ENCODE assay signal across 29 cellular contexts in the genomic region with DNA sequence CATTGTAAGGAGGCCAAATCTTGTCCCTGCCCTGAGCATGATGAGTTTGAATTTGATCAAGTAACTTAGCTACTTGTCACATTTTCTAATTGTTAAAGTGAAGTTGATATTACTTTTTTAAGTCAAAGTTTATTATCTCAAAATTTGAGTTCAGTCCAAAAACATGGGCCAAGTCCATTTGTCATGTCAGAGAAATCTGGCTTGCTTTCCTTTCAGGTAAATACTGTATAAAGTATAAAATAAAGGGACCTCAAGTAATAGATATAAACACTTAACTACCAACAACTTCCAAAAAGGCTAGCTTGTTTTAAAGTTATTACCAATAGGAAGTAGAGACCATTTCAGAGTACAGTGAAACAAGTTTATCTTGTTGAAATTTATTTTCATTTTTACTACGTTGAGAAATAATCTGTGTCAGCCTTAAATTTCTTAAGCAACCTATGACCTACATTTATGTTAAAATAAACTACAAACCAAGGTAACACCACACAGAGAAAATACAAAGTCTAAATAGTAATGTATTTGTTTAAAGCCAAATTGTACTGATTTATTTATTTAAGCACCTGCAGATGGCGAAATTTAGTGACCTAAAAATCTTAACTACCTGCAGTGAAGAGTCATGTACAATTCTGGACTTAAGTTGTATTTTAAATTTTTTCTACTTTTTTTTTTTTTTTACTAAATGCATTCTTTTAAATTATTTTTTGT. TPM values are rescaled to one million over a fixed set of nuclear protein-coding genes. Genes with fewer than 3 reads are reported as not detected.
DNase-seq lines count a peak whose midpoint lies in the region; ATAC-seq, FAIRE-seq and TF ChIP-seq lines count a peak whose summit lies in the region.
"Had no signal": no experiment of that assay in that cellular context is flagged by ENCODE, and none has a peak within 500 bp of the region (broad histone marks: within the 10 kb centered on the region; RNA-seq: fewer than 3 reads in every experiment).

No MANE protein-coding gene starts in this region.

- no peak for ATAC-seq in CD4-positive, CD25-positive, alpha-beta regulatory T cell (ENCODE audit: low read depth in 2 of 2)
- ATAC-seq in T-helper 17 cell: no peak
- no peak for ATAC-seq in GM19324 (IDR thresholded peaks at IDR 0.05; ENCODE audit: low FRiP score, unreplicated experiment)
- no peak for ATAC-seq in psoas muscle
- no peak for ATAC-seq in Right ventricle myocardium inferior
- ATAC-seq: WTC11 had no signal

- 63 to 86% (median 81%) methylated on average over 2 of the region's 2 CpGs for WGBS in psoas muscle, 3 donors

- no peaks in the 10 kb centered on the region for H3K9me3 Mint-ChIP-seq in CD4-positive, CD25-positive, alpha-beta regulatory T cell
- H3K9me3 Mint-ChIP-seq: activated naive CD4-positive, alpha-beta T cell treated with anti-CD3 and anti-CD28 coated beads for 36 hours; WTC11 had no signal

- intact Hi-C loops in psoas muscle (cut with DNase I) (no loop called here), Right ventricle myocardium inferior (cut with DNase I) (no loop called here)

- H3K9me3 ChIP-seq in CD4-positive, CD25-positive, alpha-beta regulatory T cell (ENCODE audit: control insufficient read depth in 2 of 2, low read length in 2 of 2): no peaks in the 10 kb centered on the region
- H3K9me3 ChIP-seq in T-helper 17 cell (ENCODE audit: control insufficient read depth, low read length, poor library complexity, severe bottlenecking) (no peaks in the 10 kb centered on the region), psoas muscle (no peaks in the 10 kb centered on the region)
- H3K9me3 ChIP-seq: neutrophil, Peyer's patch, tibial artery had no signal

- no peak overlapping the region for H3K4me3 Mint-ChIP-seq in CD4-positive, CD25-positive, alpha-beta regulatory T cell
- H3K4me3 Mint-ChIP-seq in T-helper 17 cell: no peak overlapping the region
- H3K4me3 Mint-ChIP-seq: activated naive CD4-positive, alpha-beta T cell treated with anti-CD3 and anti-CD28 coated beads for 36 hours; WTC11 had no signal

- H3K4me3 ChIP-seq in CD4-positive, CD25-positive, alpha-beta regulatory T cell (ENCODE audit: low read depth, low read length): no peak overlapping the region
- no peak overlapping the region for H3K4me3 ChIP-seq in psoas muscle
- H3K4me3 ChIP-seq: GM23248, lung, Peyer's patch, SK-N-MC, tibial artery had no signal

- no peak overlapping the region for H3K27ac ChIP-seq in CD4-positive, CD25-positive, alpha-beta regulatory T cell (ENCODE audit: insufficient read depth, low read length, poor library complexity, severe bottlenecking)
- no peak overlapping the region for H3K27ac ChIP-seq in psoas muscle
- H3K27ac ChIP-seq: neutrophil, Peyer's patch, SK-N-MC had no signal

- H3K27me3 Mint-ChIP-seq in CD4-positive, CD25-positive, alpha-beta regulatory T cell: no peaks in the 10 kb centered on the region
- no peaks in the 10 kb centered on the region for H3K27me3 Mint-ChIP-seq in T-helper 17 cell

- peaks cover 6 to 39% (median 19%) of the 10 kb centered on the region in 4 donors for H3K4me1 Mint-ChIP-seq in CD4-positive, CD25-positive, alpha-beta regulatory T cell
- H3K4me1 Mint-ChIP-seq in T-helper 17 cell: peaks cover 9% of the 10 kb centered on the region

- peak overlapping the region; percentile 4 to 85 (median 56) for H3K27ac Mint-ChIP-seq in CD4-positive, CD25-positive, alpha-beta regulatory T cell
- H3K27ac Mint-ChIP-seq in T-helper 17 cell: peak overlapping the region; percentile 93
- H3K27ac Mint-ChIP-seq: activated naive CD4-positive, alpha-beta T cell treated with anti-CD3 and anti-CD28 coated beads for 36 hours; WTC11 had no signal

- no peak for DNase-seq in CD4-positive, CD25-positive, alpha-beta regulatory T cell
- DNase-seq in T-helper 17 cell (no peak), psoas muscle (no peak), Right ventricle myocardium inferior (ENCODE audit: missing footprints) (no peak), DMS153 (lab: John Stamatoyannopoulos, UW) (no peak)
- DNase-seq: activated CD4-positive, alpha-beta T cell treated with anti-CD3 and anti-CD28 coated beads, Interleukin-2, amount 50 U/mL, for 48 hours; activated naive CD4-positive, alpha-beta T cell treated with anti-CD3 and anti-CD28 coated beads for 36 hours; anterior cingulate cortex; central memory CD4-positive, alpha-beta T cell; DMS79 treated with DMSO at 0.1 percent for 48 hours; erythroblast; foreskin melanocyte; GM23248; hippocampal formation; NCI-H1092 treated with DMSO at 0.1 percent for 48 hours; NCI-H2081; Peyer's patch; retina; stimulated activated CD4-positive, alpha-beta T cell treated with anti-CD3 and anti-CD28 coated beads, Interleukin-4, amount 100 ng/mL, for 1 hour; stimulated activated naive CD4-positive, alpha-beta T cell treated with Interleukin-2 at 50 U/mL for 16 hours; tibial artery had no signal

- H3K4me1 ChIP-seq in CD4-positive, CD25-positive, alpha-beta regulatory T cell (ENCODE audit: control insufficient read depth, insufficient read depth, low read length, poor library complexity, severe bottlenecking): peaks cover 7% of the 10 kb centered on the region
- H3K4me1 ChIP-seq in psoas muscle: no peaks in the 10 kb centered on the region
- H3K4me1 ChIP-seq: Peyer's patch had no signal

- peaks cover 81% of the 10 kb centered on the region for H3K36me3 ChIP-seq in CD4-positive, CD25-positive, alpha-beta regulatory T cell (ENCODE audit: control insufficient read depth, insufficient read depth, low read length)
- peaks cover 6 to 100% of the 10 kb centered on the region in 2 donors for H3K36me3 ChIP-seq in psoas muscle (ENCODE audit: insufficient read depth in 1 of 2, low read depth in 1 of 2)

- H3K36me3 Mint-ChIP-seq in CD4-positive, CD25-positive, alpha-beta regulatory T cell: peaks cover 49% of the 10 kb centered on the region
- H3K36me3 Mint-ChIP-seq in T-helper 17 cell (ENCODE audit: low read depth): peaks cover 3% of the 10 kb centered on the region

- no peak for TF ChIP-seq CTCF in psoas muscle (IDR thresholded peaks at IDR 0.05)

- FAIRE-seq in A204.1 (lab: Jason Lieb, UNC) (peak; percentile 70), islet of Langerhans (lab: Jason Lieb, UNC) (peak; percentile 94)
- FAIRE-seq: GM12892 had no signal

- no peaks in the 10 kb centered on the region for H3K27me3 ChIP-seq in CD4-positive, CD25-positive, alpha-beta regulatory T cell (ENCODE audit: control insufficient read depth, insufficient read depth, low read length)
- no peaks in the 10 kb centered on the region for H3K27me3 ChIP-seq in psoas muscle (ENCODE audit: insufficient read depth in 3 of 3, low read length in 2 of 3)
- H3K27me3 ChIP-seq: neutrophil, Peyer's patch, tibial artery had no signal

RNA-seq across cellular contexts. Expression of a gene that starts 36.5 kb away (rescaled TPM):
- 85.5 TPM for total RNA-seq in CD4-positive, CD25-positive, alpha-beta regulatory T cell
- 10 to 100 TPM; 22.3 to 41.2 (median 28.2) TPM for polyA plus RNA-seq in CD4-positive, CD25-positive, alpha-beta regulatory T cell
- total RNA-seq in T-helper 17 cell: 10 to 100 TPM; 35.4 to 65.3 TPM
- total RNA-seq in psoas muscle: 10 to 100 TPM; 19.9 to 31.9 (median 26.0) TPM
- 10 to 100 TPM in 1 of 3 donors, 1 to 10 TPM in 2; 3.4 to 12.8 (median 6.6) TPM for polyA plus RNA-seq in psoas muscle
- total RNA-seq in Right ventricle myocardium inferior: 25.2 TPM
